ENCODE assay signal across 21 cellular contexts in the genomic region with DNA sequence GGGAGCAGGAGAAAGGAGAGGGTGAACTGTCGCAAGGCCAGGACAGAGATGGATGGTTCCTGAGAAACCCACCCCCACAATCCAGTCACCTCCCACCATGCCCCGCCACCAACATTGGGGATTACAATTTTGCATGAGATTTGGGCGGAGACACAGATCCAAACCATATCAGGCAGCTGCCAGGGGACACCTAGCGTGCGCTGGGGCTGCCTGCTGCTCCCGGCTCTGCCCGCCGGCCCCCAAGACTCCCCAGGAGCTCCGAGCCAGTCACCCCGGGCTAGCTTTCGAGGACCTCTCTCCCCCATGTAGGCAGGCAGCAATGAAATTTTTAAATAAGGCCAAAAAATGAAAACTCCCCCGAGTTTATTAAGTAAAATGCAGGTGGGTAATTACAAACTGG.
A peak's percentile ranks its signal among the peaks of the same experiment; 100 is the strongest.
DNase-seq lines count a peak whose midpoint lies in the region; ATAC-seq and TF ChIP-seq lines count a peak whose summit lies in the region.
"Had no signal": no experiment of that assay in that cellular context is flagged by ENCODE, and none has a peak within 500 bp of the region (broad histone marks: within the 10 kb centered on the region; RNA-seq: fewer than 3 reads in every experiment).

No MANE protein-coding gene starts in this region.

- H3K9me3 ChIP-seq in right cardiac atrium (ENCODE audit: control insufficient read depth, low read length) (no peaks in the 10 kb centered on the region), BE2C (no peaks in the 10 kb centered on the region), lower lobe of right lung (no peaks in the 10 kb centered on the region), sigmoid colon (no peaks in the 10 kb centered on the region)
- H3K9me3 ChIP-seq in CD4-positive, alpha-beta T cell (ENCODE audit: control insufficient read depth, low read length): no peaks in the 10 kb centered on the region

- no peak for TF ChIP-seq EP300 in sigmoid colon (IDR thresholded peaks at IDR 0.05)

- TF ChIP-seq POLR2A in sigmoid colon (IDR thresholded peaks at IDR 0.05): no peak

- no peak overlapping the region for H3K27ac Mint-ChIP-seq in CD4-positive, alpha-beta T cell
- H3K27ac Mint-ChIP-seq: B cell; CD14-positive monocyte; CD4-positive, alpha-beta memory T cell; GM23338; H9 had no signal

- H3K4me1 ChIP-seq in right cardiac atrium (ENCODE audit: control insufficient read depth, insufficient read depth, low read length) (no peaks in the 10 kb centered on the region), BE2C (no peaks in the 10 kb centered on the region), lower lobe of right lung (no peaks in the 10 kb centered on the region), sigmoid colon (no peaks in the 10 kb centered on the region)

- POLR2A ChIA-PET in CD4-positive, alpha-beta T cell (lab: Charles Lee): no interaction called here

- 77% methylated on average over 12 of the region's 12 CpGs for WGBS in right cardiac atrium
- 79 to 90% methylated on average over 12 of the region's 12 CpGs for WGBS in sigmoid colon, 2 donors

- TF ChIP-seq CTCF in BE2C (IDR thresholded peaks at IDR 0.05; ENCODE audit: low read depth, low read length): no peak
- no peak for TF ChIP-seq CTCF in lower lobe of right lung (IDR thresholded peaks at IDR 0.05)
- no peak for TF ChIP-seq CTCF in sigmoid colon (IDR thresholded peaks at IDR 0.05)
- no peak for TF ChIP-seq CTCF in CD4-positive, alpha-beta T cell (IDR thresholded peaks at IDR 0.05)

- CTCF ChIA-PET in CD4-positive, alpha-beta T cell (lab: Charles Lee): no interaction called here

- H3K4me3 Mint-ChIP-seq in CD4-positive, alpha-beta T cell: no peak overlapping the region
- H3K4me3 Mint-ChIP-seq: B cell; CD14-positive monocyte; CD4-positive, alpha-beta memory T cell; GM23338; H9 had no signal

- intact Hi-C loops in Right ventricle myocardium inferior (cut with DNase I) (no loop called here), right cardiac atrium (cut with DNase I) (no loop called here), lower lobe of right lung (cut with DNase I) (no loop called here), sigmoid colon (cut with DNase I) (no loop called here)
- intact Hi-C loops in CD4-positive, alpha-beta T cell (cut with DNase I, micrococcal nuclease): no loop called here

- H3K36me3 Mint-ChIP-seq in CD4-positive, alpha-beta T cell (ENCODE audit: low read depth): no peaks in the 10 kb centered on the region
- H3K36me3 Mint-ChIP-seq: CD14-positive monocyte; CD4-positive, alpha-beta memory T cell had no signal

- H3K27me3 ChIP-seq in right cardiac atrium (ENCODE audit: control insufficient read depth, insufficient read depth) (no peaks in the 10 kb centered on the region), BE2C (peaks cover 75% of the 10 kb centered on the region), lower lobe of right lung (ENCODE audit: low read depth) (peaks cover 37% of the 10 kb centered on the region), sigmoid colon (peaks cover 0 to 65% (median 29%) of the 10 kb centered on the region in 3 donors)
- H3K27me3 ChIP-seq in CD4-positive, alpha-beta T cell (ENCODE audit: control insufficient read depth, insufficient read depth, low read length): peaks cover 3% of the 10 kb centered on the region
- H3K27me3 ChIP-seq: BLaER1 treated with 17β-estradiol and CSF1 and Interleukin-3, amounts not matched to agents 10 nM and 100 nM had no signal

- no peaks in the 10 kb centered on the region for H3K4me1 Mint-ChIP-seq in CD4-positive, alpha-beta T cell (ENCODE audit: low read depth)
- H3K4me1 Mint-ChIP-seq: B cell; CD14-positive monocyte; CD4-positive, alpha-beta memory T cell; GM23338; H9 had no signal

- H3K36me3 ChIP-seq in BE2C: no peaks in the 10 kb centered on the region
- H3K36me3 ChIP-seq in lower lobe of right lung: no peaks in the 10 kb centered on the region
- no peaks in the 10 kb centered on the region for H3K36me3 ChIP-seq in sigmoid colon
- H3K36me3 ChIP-seq: BLaER1 treated with 17β-estradiol and CSF1 and Interleukin-3, amounts not matched to agents 10 nM and 100 nM had no signal

- DNase-seq in Right ventricle myocardium inferior (ENCODE audit: missing footprints): peak; percentile 15
- DNase-seq in right cardiac atrium: no peak
- peak; percentile 2 for DNase-seq in BE2C
- peak; percentile 25 for DNase-seq in lower lobe of right lung
- DNase-seq in sigmoid colon: peak; percentile 43
- no peak for DNase-seq in CD4-positive, alpha-beta T cell
- DNase-seq in NCI-H524 (lab: John Stamatoyannopoulos, UW): no peak
- DNase-seq: Calu3, COR-L47, DMS53, DMS79 treated with DMSO at 0.1 percent for 48 hours, GF-D8, H9 had no signal

- no peaks in the 10 kb centered on the region for H3K9me3 Mint-ChIP-seq in CD4-positive, alpha-beta T cell

- ATAC-seq in Right ventricle myocardium inferior (no peak), right cardiac atrium (no peak), lower lobe of right lung (no peak), HG02642 (IDR thresholded peaks at IDR 0.05; ENCODE audit: poor library complexity, unreplicated experiment) (no peak)
- no peak for ATAC-seq in CD4-positive, alpha-beta T cell (ENCODE audit: poor library complexity)
- ATAC-seq: GM23338, HCT116 had no signal

- H3K27ac ChIP-seq in right cardiac atrium (ENCODE audit: low read length) (no peak overlapping the region), lower lobe of right lung (no peak overlapping the region), sigmoid colon (no peak overlapping the region)
- H3K27ac ChIP-seq in CD4-positive, alpha-beta T cell (ENCODE audit: low read depth, low read length): no peak overlapping the region
- H3K27ac ChIP-seq: 22Rv1; BLaER1 treated with 17β-estradiol and CSF1 and Interleukin-3, amounts not matched to agents 10 nM and 100 nM had no signal

- peaks cover 25% of the 10 kb centered on the region for H3K27me3 Mint-ChIP-seq in CD4-positive, alpha-beta T cell

- H3K4me3 ChIP-seq in right cardiac atrium (ENCODE audit: low read length): no peak overlapping the region
- no peak overlapping the region for H3K4me3 ChIP-seq in BE2C (ENCODE audit: low read depth, low read length)
- H3K4me3 ChIP-seq in lower lobe of right lung: no peak overlapping the region
- H3K4me3 ChIP-seq in sigmoid colon: no peak overlapping the region
- H3K4me3 ChIP-seq: BLaER1 treated with 17β-estradiol and CSF1 and Interleukin-3, amounts not matched to agents 10 nM and 100 nM; GM23338 had no signal

Comparison
In these comparisons a context has a peak if more than half of its experiments do, and no peak if none do; other contexts are left out.
1. DNase-seq: peak in Right ventricle myocardium inferior (single experiment), BE2C (single experiment), lower lobe of right lung (single experiment) and sigmoid colon (single experiment); none in right cardiac atrium (0 of 3), CD4-positive, alpha-beta T cell (0 of 10) and NCI-H524 (0 of 2).